ENCODE assay signal across 15 cellular contexts in genomic region chr6:107561325-107561724, GRCh38.
A peak's percentile ranks its signal among the peaks of the same experiment; 100 is the strongest.
DNase-seq lines count a peak whose midpoint lies in the region; ATAC-seq lines count a peak whose summit lies in the region.
"Had no signal": no experiment of that assay in that cellular context is flagged by ENCODE, and none has a peak within 500 bp of the region (broad histone marks: within the 10 kb centered on the region; RNA-seq: fewer than 3 reads in every experiment).

No MANE protein-coding gene starts in this region.

- no peak overlapping the region for H3K9ac ChIP-seq in endocrine pancreas (ENCODE audit: control insufficient read depth, insufficient read depth, low read length)

- H3K4me1 ChIP-seq in endocrine pancreas (ENCODE audit: control insufficient read depth, insufficient read depth, low read length): peaks cover 3% of the 10 kb centered on the region
- H3K4me1 ChIP-seq: prostate gland had no signal

- H3K36me3 Mint-ChIP-seq in activated T-cell treated with anti-CD3 and anti-CD28 coated beads, Interleukin-2, amount 50 U/mL, for 72 hours (ENCODE audit: insufficient read depth in 2 of 2): no peaks in the 10 kb centered on the region
- H3K36me3 Mint-ChIP-seq: activated naive CD4-positive, alpha-beta T cell treated with anti-CD3 and anti-CD28 coated beads, Interleukin-2, amount 10 ng/mL, durations not matched to agents 7 days and 5 days had no signal

- H3K4me3 ChIP-seq in H7 (ENCODE audit: insufficient read depth, low read depth, low read length) (no peak overlapping the region), endocrine pancreas (ENCODE audit: control insufficient read depth, insufficient read depth, low read length) (peak overlapping the region; percentile 27)
- H3K4me3 ChIP-seq: prostate gland, thyroid gland had no signal

- H3K36me3 ChIP-seq in H7 (replicated peaks; ENCODE audit: control insufficient read depth, insufficient read depth, low read length) (no peaks in the 10 kb centered on the region), endocrine pancreas (ENCODE audit: control insufficient read depth, insufficient read depth, low read length) (no peaks in the 10 kb centered on the region)
- H3K36me3 ChIP-seq: prostate gland, thyroid gland had no signal

- no peak overlapping the region for H3K4me3 Mint-ChIP-seq in activated T-cell treated with anti-CD3 and anti-CD28 coated beads, Interleukin-2, amount 50 U/mL, for 72 hours
- H3K4me3 Mint-ChIP-seq: activated naive CD4-positive, alpha-beta T cell treated with anti-CD3 and anti-CD28 coated beads, Interleukin-2, amount 10 ng/mL, durations not matched to agents 7 days and 5 days; effector memory CD8-positive, alpha-beta T cell had no signal

- H3K9me3 ChIP-seq in endocrine pancreas (ENCODE audit: control insufficient read depth, low read length): no peaks in the 10 kb centered on the region
- H3K9me3 ChIP-seq: prostate gland, thyroid gland had no signal

- H3K4me1 Mint-ChIP-seq in activated T-cell treated with anti-CD3 and anti-CD28 coated beads, Interleukin-2, amount 50 U/mL, for 72 hours (ENCODE audit: low read depth): no peaks in the 10 kb centered on the region
- H3K4me1 Mint-ChIP-seq: activated naive CD4-positive, alpha-beta T cell treated with anti-CD3 and anti-CD28 coated beads, Interleukin-2, amount 10 ng/mL, durations not matched to agents 7 days and 5 days had no signal

- H3K27me3 Mint-ChIP-seq in activated T-cell treated with anti-CD3 and anti-CD28 coated beads, Interleukin-2, amount 50 U/mL, for 72 hours (ENCODE audit: low read depth): peaks cover 30% of the 10 kb centered on the region

- H3K27me3 ChIP-seq in H7 (ENCODE audit: control insufficient read depth, insufficient read depth, low read length) (no peaks in the 10 kb centered on the region), endocrine pancreas (ENCODE audit: control insufficient read depth, insufficient read depth, low read length) (no peaks in the 10 kb centered on the region)
- H3K27me3 ChIP-seq: thyroid gland had no signal

- no peaks in the 10 kb centered on the region for H3K9me3 Mint-ChIP-seq in activated T-cell treated with anti-CD3 and anti-CD28 coated beads, Interleukin-2, amount 50 U/mL, for 72 hours
- H3K9me3 Mint-ChIP-seq: activated naive CD4-positive, alpha-beta T cell treated with anti-CD3 and anti-CD28 coated beads, Interleukin-2, amount 10 ng/mL, durations not matched to agents 7 days and 5 days; effector memory CD8-positive, alpha-beta T cell had no signal

- peak; percentile 36 for DNase-seq in H7
- peak; percentile 31 for DNase-seq in left kidney (ENCODE audit: low read depth, low spot score)
- peak; percentile 10 for DNase-seq in smooth muscle cell of the brain vasculature (ENCODE audit: low read depth, low spot score)
- no peak for DNase-seq in activated T-cell treated with anti-CD3 and anti-CD28 coated beads, Interleukin-2, amount 50 U/mL, for 72 hours
- DNase-seq in stimulated activated CD4-positive, alpha-beta T cell treated with anti-CD3 and anti-CD28 coated beads, Interleukin-4, amount 100 ng/mL, for 24 hours: no peak
- DNase-seq: activated naive CD4-positive, alpha-beta T cell treated with anti-CD3 and anti-CD28 coated beads, Interleukin-2, amount 10 ng/mL, durations not matched to agents 7 days and 5 days; effector memory CD8-positive, alpha-beta T cell; NCI-H187; NCI-H774; T-helper 1 cell had no signal

- no peak for ATAC-seq in activated T-cell treated with anti-CD3 and anti-CD28 coated beads, Interleukin-2, amount 50 U/mL, for 72 hours (replicated peaks in 1 of 2)
- no peak for ATAC-seq in GM19467 (IDR thresholded peaks at IDR 0.05; ENCODE audit: unreplicated experiment)
- no peak for ATAC-seq in GM19328 (IDR thresholded peaks at IDR 0.05; ENCODE audit: unreplicated experiment)
- ATAC-seq: effector memory CD8-positive, alpha-beta T cell had no signal

- H3K27ac Mint-ChIP-seq in activated T-cell treated with anti-CD3 and anti-CD28 coated beads, Interleukin-2, amount 50 U/mL, for 72 hours: no peak overlapping the region
- H3K27ac Mint-ChIP-seq: activated naive CD4-positive, alpha-beta T cell treated with anti-CD3 and anti-CD28 coated beads, Interleukin-2, amount 10 ng/mL, durations not matched to agents 7 days and 5 days; effector memory CD8-positive, alpha-beta T cell had no signal

Comparison
In these comparisons a context has a peak if more than half of its experiments do, and no peak if none do; other contexts are left out.
1. DNase-seq: peak in H7 (single experiment), left kidney (single experiment) and smooth muscle cell of the brain vasculature (single experiment); none in activated T-cell treated with anti-CD3 and anti-CD28 coated beads, Interleukin-2, amount 50 U/mL, for 72 hours (0 of 2) and stimulated activated CD4-positive, alpha-beta T cell treated with anti-CD3 and anti-CD28 coated beads, Interleukin-4, amount 100 ng/mL, for 24 hours (single experiment).